Comparison of ENCODE assay signal across 29 cellular contexts in genomic region chr18:62612246-62612645, GRCh38.
DNase-seq lines count a peak whose midpoint lies in the region; ATAC-seq and TF ChIP-seq lines count a peak whose summit lies in the region.
"Had no signal": no experiment of that assay in that cellular context is flagged by ENCODE, and none has a peak within 500 bp of the region (broad histone marks: within the 10 kb centered on the region; RNA-seq: fewer than 3 reads in every experiment).

No MANE protein-coding gene starts in this region.

- H3K4me3 Mint-ChIP-seq in CD4-positive, alpha-beta T cell, result no peak overlapping the region
- H3K4me3 Mint-ChIP-seq: activated CD4-positive, alpha-beta T cell treated with anti-CD3 and anti-CD28 coated beads, Interleukin-2, amount 10 ng/mL, durations not matched to agents 7 days and 5 days; activated naive CD8-positive, alpha-beta T cell treated with anti-CD3 and anti-CD28 coated beads, Interleukin-2, amount 10 ng/mL, durations not matched to agents 7 days and 5 days; natural killer cell treated with Interleukin-12 subunit alpha and Interleukin-12 subunit beta and Interleukin-15 and Interleukin-18, amount 100 ng/mL, for 72 hours; WTC11 had no signal

- H2AFZ ChIP-seq in OCI-LY3 (ENCODE audit: low read depth, low read length), result peak overlapping the region; percentile 2; the same call in 1 of the 2 replicates

- H3K36me3 ChIP-seq in OCI-LY3 (replicated peaks; ENCODE audit: low read depth, low read length) (no peaks in the 10 kb centered on the region), skeletal muscle satellite cell (ENCODE audit: insufficient read depth, low read length) (no peaks in the 10 kb centered on the region)
- H3K36me3 ChIP-seq: ascending aorta, esophagus muscularis mucosa, HAP-1, stomach, tibial artery had no signal

- DNase-seq in head of caudate nucleus, result peak in 29 of 42 donors; percentile 15 to 66 (median 35)
- no peak for DNase-seq in activated effector memory CD4-positive, alpha-beta T cell treated with anti-CD3 and anti-CD28 coated beads, Interleukin-2, amount 50 U/mL, for 16 hours
- DNase-seq in NCI-H1930 (lab: John Stamatoyannopoulos, UW), result no peak
- no peak for DNase-seq in CD4-positive, alpha-beta T cell
- DNase-seq: activated CD4-positive, alpha-beta T cell treated with anti-CD3 and anti-CD28 coated beads, Interleukin-2, amount 10 ng/mL, durations not matched to agents 7 days and 5 days; activated gamma-delta T cell treated with Interleukin-2 at 50 U/mL for 16 hours; activated naive CD8-positive, alpha-beta T cell treated with anti-CD3 and anti-CD28 coated beads, Interleukin-2, amount 10 ng/mL, durations not matched to agents 7 days and 5 days; activated T-cell treated with anti-CD3 and anti-CD28 coated beads, Interleukin-2, amount 50 U/mL, for 1 hour; DMS153; foreskin fibroblast; kidney; mucosa of descending colon; MV-4-11; NCI-H1436; NCI-H446 treated with DMSO at 0.1 percent for 48 hours; SK-N-SH; stimulated activated CD4-positive, alpha-beta T cell treated with anti-CD3 and anti-CD28 coated beads, Interleukin-12 subunit alpha, Interleukin-12 subunit beta, amount 100 ng/mL, for 4 hours; stimulated activated CD4-positive, alpha-beta T cell treated with anti-CD3 and anti-CD28 coated beads, Interleukin-2, amount 100 ng/mL, for 48 hours; stomach had no signal

- no peaks in the 10 kb centered on the region for H3K9me3 Mint-ChIP-seq in CD4-positive, alpha-beta T cell
- H3K9me3 Mint-ChIP-seq: activated CD4-positive, alpha-beta T cell treated with anti-CD3 and anti-CD28 coated beads, Interleukin-2, amount 10 ng/mL, durations not matched to agents 7 days and 5 days; activated naive CD8-positive, alpha-beta T cell treated with anti-CD3 and anti-CD28 coated beads, Interleukin-2, amount 10 ng/mL, durations not matched to agents 7 days and 5 days; natural killer cell treated with Interleukin-12 subunit alpha and Interleukin-12 subunit beta and Interleukin-15 and Interleukin-18, amount 100 ng/mL, for 72 hours had no signal

- H3K4me3 ChIP-seq in OCI-LY3 (ENCODE audit: low read length), result no peak overlapping the region
- H3K4me3 ChIP-seq in skeletal muscle satellite cell (ENCODE audit: low read length), result no peak overlapping the region
- H3K4me3 ChIP-seq: HAP-1, lung, mucosa of descending colon had no signal

- H3K4me1 ChIP-seq in OCI-LY3 (ENCODE audit: low read length) (peaks cover 12% of the 10 kb centered on the region), skeletal muscle satellite cell (ENCODE audit: control insufficient read depth, insufficient read depth, low read length) (peaks cover 9% of the 10 kb centered on the region)

- no peaks in the 10 kb centered on the region for H4K20me1 ChIP-seq in OCI-LY3 (ENCODE audit: insufficient read depth, low read length)

- ATAC-seq in GM18868 (IDR thresholded peaks at IDR 0.05; ENCODE audit: unreplicated experiment), result peak; percentile 29
- no peak for ATAC-seq in CD4-positive, alpha-beta T cell (ENCODE audit: poor library complexity)

- H3K27ac ChIP-seq in OCI-LY3 (ENCODE audit: low read length), result no peak overlapping the region
- H3K27ac ChIP-seq in CD4-positive, alpha-beta T cell (ENCODE audit: low read depth, low read length), result no peak overlapping the region
- H3K27ac ChIP-seq: ascending aorta, esophagus muscularis mucosa, stomach, tibial artery had no signal

- no peaks in the 10 kb centered on the region for H3K79me2 ChIP-seq in OCI-LY3 (ENCODE audit: low read length)

- TF ChIP-seq CTCF in OCI-LY3 (IDR thresholded peaks at IDR 0.05; ENCODE audit: low read depth, low read length), result no peak
- TF ChIP-seq CTCF in CD4-positive, alpha-beta T cell (IDR thresholded peaks at IDR 0.05), result no peak

- CTCF ChIA-PET in CD4-positive, alpha-beta T cell (lab: Charles Lee), result no interaction called here

- H3K9me3 ChIP-seq in OCI-LY3 (ENCODE audit: insufficient read depth, low read length) (no peaks in the 10 kb centered on the region), skeletal muscle satellite cell (replicated peaks; ENCODE audit: low read length) (no peaks in the 10 kb centered on the region)
- H3K9me3 ChIP-seq in CD4-positive, alpha-beta T cell (ENCODE audit: control insufficient read depth, low read length), result no peaks in the 10 kb centered on the region
- H3K9me3 ChIP-seq: ascending aorta, HAP-1, mucosa of descending colon, SK-N-SH, stomach, tibial artery had no signal

- H3K4me2 ChIP-seq in OCI-LY3 (ENCODE audit: low read length) (peak overlapping the region; percentile 17), skeletal muscle satellite cell (ENCODE audit: low read length) (peak overlapping the region; percentile 71)
- H3K4me2 ChIP-seq: SK-N-SH had no signal

- no peaks in the 10 kb centered on the region for H3K4me1 Mint-ChIP-seq in CD4-positive, alpha-beta T cell (ENCODE audit: low read depth)
- H3K4me1 Mint-ChIP-seq: activated CD4-positive, alpha-beta T cell treated with anti-CD3 and anti-CD28 coated beads, Interleukin-2, amount 10 ng/mL, durations not matched to agents 7 days and 5 days had no signal

- H3K36me3 Mint-ChIP-seq in CD4-positive, alpha-beta T cell (ENCODE audit: low read depth), result no peaks in the 10 kb centered on the region
- H3K36me3 Mint-ChIP-seq: activated naive CD8-positive, alpha-beta T cell treated with anti-CD3 and anti-CD28 coated beads, Interleukin-2, amount 10 ng/mL, durations not matched to agents 7 days and 5 days; natural killer cell treated with Interleukin-12 subunit alpha and Interleukin-12 subunit beta and Interleukin-15 and Interleukin-18, amount 100 ng/mL, for 72 hours; WTC11 had no signal

- H3K9ac ChIP-seq in OCI-LY3 (ENCODE audit: low read length) (no peak overlapping the region), skeletal muscle satellite cell (ENCODE audit: low read depth, low read length) (no peak overlapping the region)
- H3K9ac ChIP-seq: SK-N-SH had no signal

- no peak overlapping the region for H3K27ac Mint-ChIP-seq in CD4-positive, alpha-beta T cell
- H3K27ac Mint-ChIP-seq: activated CD4-positive, alpha-beta T cell treated with anti-CD3 and anti-CD28 coated beads, Interleukin-2, amount 10 ng/mL, durations not matched to agents 7 days and 5 days; activated naive CD8-positive, alpha-beta T cell treated with anti-CD3 and anti-CD28 coated beads, Interleukin-2, amount 10 ng/mL, durations not matched to agents 7 days and 5 days; natural killer cell treated with Interleukin-12 subunit alpha and Interleukin-12 subunit beta and Interleukin-15 and Interleukin-18, amount 100 ng/mL, for 72 hours; WTC11 had no signal

- peaks cover 28% of the 10 kb centered on the region for H3K27me3 Mint-ChIP-seq in CD4-positive, alpha-beta T cell

- intact Hi-C loops in head of caudate nucleus (cut with DNase I), result loop anchor here (10.0 kb wide), 1 partner anchor 103 kb away; the partner anchor contains the start of gene PHLPP1
- intact Hi-C loops in CD4-positive, alpha-beta T cell (cut with DNase I, micrococcal nuclease), result no loop called here

- H3K27me3 ChIP-seq in OCI-LY3 (ENCODE audit: low read depth, low read length) (peaks cover 24% of the 10 kb centered on the region), skeletal muscle satellite cell (ENCODE audit: control insufficient read depth, insufficient read depth, low read length) (peaks cover 42% of the 10 kb centered on the region)
- no peaks in the 10 kb centered on the region for H3K27me3 ChIP-seq in CD4-positive, alpha-beta T cell (ENCODE audit: control insufficient read depth, insufficient read depth, low read length)
- H3K27me3 ChIP-seq: ascending aorta had no signal

- POLR2A ChIA-PET in CD4-positive, alpha-beta T cell (lab: Charles Lee), result no interaction called here

Comparison
In these comparisons a context has a peak if more than half of its experiments do, and no peak if none do; other contexts are left out.
1. DNase-seq: peak in head of caudate nucleus (29 of 42); none in activated effector memory CD4-positive, alpha-beta T cell treated with anti-CD3 and anti-CD28 coated beads, Interleukin-2, amount 50 U/mL, for 16 hours (single experiment), NCI-H1930 (0 of 2) and CD4-positive, alpha-beta T cell (0 of 10).